In genomic region chr22:41445171-41446056, GRCh38 we compare ENCODE assay signal across 8 cellular contexts. TPM values are rescaled to one million over a fixed set of nuclear protein-coding genes. Genes with fewer than 3 reads are reported as not detected.
DNase-seq lines count a peak whose midpoint lies in the region; ATAC-seq and TF ChIP-seq lines count a peak whose summit lies in the region.

No MANE protein-coding gene starts in this region.

- 0 to 1% methylated on average over 20 of the region's 20 CpGs for WGBS in testis, 2 donors

- DNase-seq in CD4-positive, CD25-positive, alpha-beta regulatory T cell, result peak in 2 of 3 donors; percentile 54 to 56
- DNase-seq in HS-27A (ENCODE audit: low read depth), result peak; percentile 9
- DNase-seq in chondrocyte (ENCODE audit: low spot score), result peak; percentile 49
- DNase-seq in medulla oblongata (ENCODE audit: extremely low spot score), result peak; percentile 54
- DNase-seq in testis, result peak; percentile 32
- no peak for DNase-seq in AG20443 (ENCODE audit: low spot score)

- peak overlapping the region; percentile 92 for H3K4me3 ChIP-seq in CD4-positive, CD25-positive, alpha-beta regulatory T cell (ENCODE audit: low read depth, low read length)
- H3K4me3 ChIP-seq in testis, result peak overlapping the region; percentile 94 to 96

- H3K4me1 Mint-ChIP-seq in CD4-positive, CD25-positive, alpha-beta regulatory T cell, result peaks cover 8 to 34% (median 17%) of the 10 kb centered on the region in 4 donors
- peaks cover 20% of the 10 kb centered on the region for H3K4me1 Mint-ChIP-seq in T-helper 1 cell treated with Interleukin-12 subunit alpha and Interleukin-12 subunit beta and Interleukin-4 antibody, amounts not matched to agents 30 μg/mL and 1 μg/mL, for 36 hours (ENCODE audit: low read depth)
- peaks cover 36% of the 10 kb centered on the region for H3K4me1 Mint-ChIP-seq in chondrocyte (ENCODE audit: low read depth)

- no peaks in the 10 kb centered on the region for H3K36me3 Mint-ChIP-seq in CD4-positive, CD25-positive, alpha-beta regulatory T cell
- H3K36me3 Mint-ChIP-seq in T-helper 1 cell treated with Interleukin-12 subunit alpha and Interleukin-12 subunit beta and Interleukin-4 antibody, amounts not matched to agents 30 μg/mL and 1 μg/mL, for 36 hours (ENCODE audit: low read depth), result peaks cover 13% of the 10 kb centered on the region
- H3K36me3 Mint-ChIP-seq in chondrocyte (ENCODE audit: low read depth), result peaks cover 2% of the 10 kb centered on the region

- peak overlapping the region; percentile 95 for H3K27ac ChIP-seq in CD4-positive, CD25-positive, alpha-beta regulatory T cell (ENCODE audit: insufficient read depth, low read length, poor library complexity, severe bottlenecking)
- peak overlapping the region; percentile 96 to 97 for H3K27ac ChIP-seq in testis

- H3K27me3 Mint-ChIP-seq in CD4-positive, CD25-positive, alpha-beta regulatory T cell, result peaks cover 10% of the 10 kb centered on the region
- no peaks in the 10 kb centered on the region for H3K27me3 Mint-ChIP-seq in T-helper 1 cell treated with Interleukin-12 subunit alpha and Interleukin-12 subunit beta and Interleukin-4 antibody, amounts not matched to agents 30 μg/mL and 1 μg/mL, for 36 hours (ENCODE audit: low read depth)
- no peaks in the 10 kb centered on the region for H3K27me3 Mint-ChIP-seq in chondrocyte (ENCODE audit: low read depth)

- H3K4me1 ChIP-seq in CD4-positive, CD25-positive, alpha-beta regulatory T cell (ENCODE audit: control insufficient read depth, insufficient read depth, low read length, poor library complexity, severe bottlenecking), result peaks cover 28% of the 10 kb centered on the region
- H3K4me1 ChIP-seq in testis, result peaks cover 27% of the 10 kb centered on the region

- H3K9me3 ChIP-seq in CD4-positive, CD25-positive, alpha-beta regulatory T cell (ENCODE audit: control insufficient read depth in 2 of 2, low read length in 2 of 2), result no peaks in the 10 kb centered on the region
- no peaks in the 10 kb centered on the region for H3K9me3 ChIP-seq in testis

- peaks cover 0 to 2% (median 0%) of the 10 kb centered on the region in 7 donors for H3K9me3 Mint-ChIP-seq in CD4-positive, CD25-positive, alpha-beta regulatory T cell
- no peaks in the 10 kb centered on the region for H3K9me3 Mint-ChIP-seq in T-helper 1 cell treated with Interleukin-12 subunit alpha and Interleukin-12 subunit beta and Interleukin-4 antibody, amounts not matched to agents 30 μg/mL and 1 μg/mL, for 36 hours
- no peaks in the 10 kb centered on the region for H3K9me3 Mint-ChIP-seq in chondrocyte (ENCODE audit: low read depth)

- H3K36me3 ChIP-seq in CD4-positive, CD25-positive, alpha-beta regulatory T cell (ENCODE audit: control insufficient read depth, insufficient read depth, low read length), result no peaks in the 10 kb centered on the region
- no peaks in the 10 kb centered on the region for H3K36me3 ChIP-seq in testis (ENCODE audit: low read depth, missing control alignments)

- intact Hi-C loops in testis (cut with DNase I; ENCODE audit: low total_unique reads), result no loop called here

- H3K27me3 ChIP-seq in CD4-positive, CD25-positive, alpha-beta regulatory T cell (ENCODE audit: control insufficient read depth, insufficient read depth, low read length), result no peaks in the 10 kb centered on the region
- H3K27me3 ChIP-seq in testis, result no peaks in the 10 kb centered on the region

- no peak for ATAC-seq in CD4-positive, CD25-positive, alpha-beta regulatory T cell (ENCODE audit: low read depth in 2 of 2)
- no peak for ATAC-seq in GM21447 (IDR thresholded peaks at IDR 0.05; ENCODE audit: unreplicated experiment)

- H3K4me3 Mint-ChIP-seq in CD4-positive, CD25-positive, alpha-beta regulatory T cell, result peak overlapping the region; percentile 90 to 98 (median 96)
- peak overlapping the region; percentile 88 for H3K4me3 Mint-ChIP-seq in T-helper 1 cell treated with Interleukin-12 subunit alpha and Interleukin-12 subunit beta and Interleukin-4 antibody, amounts not matched to agents 30 μg/mL and 1 μg/mL, for 36 hours
- peak overlapping the region; percentile 97 for H3K4me3 Mint-ChIP-seq in chondrocyte (ENCODE audit: unreplicated experiment)

- TF ChIP-seq POLR2A in testis (IDR thresholded peaks at IDR 0.05), result no peak

- peak overlapping the region; percentile 95 to 98 (median 95) for H3K27ac Mint-ChIP-seq in CD4-positive, CD25-positive, alpha-beta regulatory T cell
- H3K27ac Mint-ChIP-seq in T-helper 1 cell treated with Interleukin-12 subunit alpha and Interleukin-12 subunit beta and Interleukin-4 antibody, amounts not matched to agents 30 μg/mL and 1 μg/mL, for 36 hours, result peak overlapping the region; percentile 95
- H3K27ac Mint-ChIP-seq in chondrocyte (ENCODE audit: unreplicated experiment), result peak overlapping the region; percentile 98

- TF ChIP-seq CTCF in chondrocyte (IDR thresholded peaks at IDR 0.05), result no peak
- TF ChIP-seq CTCF in testis (IDR thresholded peaks at IDR 0.05), result no peak

RNA-seq across cellular contexts. Expression of gene TOB2, which starts 1.2 kb away (rescaled TPM):
- total RNA-seq in CD4-positive, CD25-positive, alpha-beta regulatory T cell, result 32.0 TPM
- polyA plus RNA-seq in CD4-positive, CD25-positive, alpha-beta regulatory T cell, result 10 to 100 TPM; 16.3 to 18.0 (median 17.6) TPM
- total RNA-seq in chondrocyte, result 37.7 to 42.0 TPM (median 40.8 TPM) in 3 replicates
- 10 to 100 TPM; 35.4 to 41.7 TPM for total RNA-seq in testis
- polyA plus RNA-seq in testis (ENCODE audit: insufficient read depth, low read depth, low replicate concordance), result 32.7 TPM

RNA-seq across cellular contexts. Expression of gene PHF5A, which starts 23.1 kb away (rescaled TPM):
- 40.7 TPM for total RNA-seq in CD4-positive, CD25-positive, alpha-beta regulatory T cell
- 10 to 100 TPM; 22.6 to 33.5 (median 25.7) TPM for polyA plus RNA-seq in CD4-positive, CD25-positive, alpha-beta regulatory T cell
- total RNA-seq in chondrocyte (22.5 to 32.4 TPM (median 26.8 TPM) in 3 replicates), testis (10 to 100 TPM; 33.7 to 35.1 TPM)
- polyA plus RNA-seq in testis (ENCODE audit: insufficient read depth, low read depth, low replicate concordance), result 42.8 TPM

RNA-seq across cellular contexts. Expression of gene ACO2, which starts 23.5 kb away (rescaled TPM):
- total RNA-seq in CD4-positive, CD25-positive, alpha-beta regulatory T cell, result 87.5 TPM
- polyA plus RNA-seq in CD4-positive, CD25-positive, alpha-beta regulatory T cell, result 10 to 100 TPM; 64.3 to 76.4 (median 67.0) TPM
- total RNA-seq in chondrocyte (60.9 to 85.6 TPM (median 62.4 TPM) in 3 replicates), testis (100 to 1,000 TPM; 133 to 178 TPM)
- polyA plus RNA-seq in testis (ENCODE audit: insufficient read depth, low read depth, low replicate concordance), result 113 TPM
